16 cellular contexts compared by ENCODE assay signal in genomic region chr6:150252714-150253444, GRCh38.
A peak's percentile ranks its signal among the peaks of the same experiment; 100 is the strongest.
DNase-seq lines count a peak whose midpoint lies in the region; ATAC-seq and TF ChIP-seq lines count a peak whose summit lies in the region.
"Had no signal": no experiment of that assay in that cellular context is flagged by ENCODE, and none has a peak within 500 bp of the region (broad histone marks: within the 10 kb centered on the region; RNA-seq: fewer than 3 reads in every experiment).

No MANE protein-coding gene starts in this region.

- dilution Hi-C loops in IMR-90 (cut with HindIII; ENCODE audit: low sequenced_read_pairs, unreplicated experiment), result no loop called here
- dilution Hi-C loops in mammary epithelial cell (cut with HindIII; ENCODE audit: low sequenced_read_pairs), result no loop called here

- TF ChIP-seq CTCF in IMR-90 (conservative IDR thresholded peaks at IDR 0.05; ENCODE audit: low read depth, low read length) (no peak), mammary epithelial cell (conservative IDR thresholded peaks at IDR 0.05 in 1 of 2, IDR thresholded peaks at IDR 0.05 in 1 of 2; ENCODE audit: extremely low read depth in 1 of 2, insufficient read depth in 1 of 2, low read depth in 1 of 2, low read length in 2 of 2) (no peak)

- H3K79me1 ChIP-seq in IMR-90 (ENCODE audit: low read depth in 1 of 2, low read length in 2 of 2), result no peaks in the 10 kb centered on the region

- H4K20me1 ChIP-seq in IMR-90 (ENCODE audit: insufficient read depth, low read length) (no peaks in the 10 kb centered on the region), mammary epithelial cell (ENCODE audit: insufficient read depth, low read length) (no peaks in the 10 kb centered on the region)

- WGBS in IMR-90 (ENCODE audit: extremely low coverage in 2 of 2, insufficient read length in 1 of 2), 2 experiments, result 80% methylated on average over 1 of the region's 6 CpGs; no CpG with 5 or more reads in 1 of the 2 experiments
- WGBS in mammary epithelial cell (ENCODE audit: low coverage, missing lambda C conversion rate), result 83% methylated on average over 6 of the region's 6 CpGs

- no peak overlapping the region for H3K23ac ChIP-seq in IMR-90 (ENCODE audit: low read depth, low read length)

- H3K4ac ChIP-seq in IMR-90 (ENCODE audit: low read depth, low read length), result no peak overlapping the region

- H4K5ac ChIP-seq in IMR-90 (ENCODE audit: low read depth, low read length), result no peak overlapping the region

- no peak overlapping the region for H2BK20ac ChIP-seq in IMR-90 (ENCODE audit: low read depth, low read length)

- H3K56ac ChIP-seq in IMR-90 (ENCODE audit: extremely low read depth, insufficient read depth, low read length), result no peak overlapping the region

- peak; percentile 73 for ATAC-seq in activated CD4-positive, alpha-beta T cell treated with anti-CD3 and anti-CD28 coated beads for 36 hours
- ATAC-seq in IMR-90 (ENCODE audit: low read depth) (no peak), GM18505 (IDR thresholded peaks at IDR 0.05; ENCODE audit: unreplicated experiment) (no peak)
- ATAC-seq in stimulated activated effector memory CD8-positive, alpha-beta T cell treated with anti-CD3 and anti-CD28 coated beads, Interleukin-12 subunit alpha, Interleukin-12 subunit beta, amount 100 ng/mL, for 72 hours, result peak; percentile 82
- ATAC-seq: Panc1, WTC11 had no signal

- H3K4me3 ChIP-seq in IMR-90 (ENCODE audit: insufficient read depth, low read depth, low read length) (no peak overlapping the region), mammary epithelial cell (replicated peaks in 1 of 3; ENCODE audit: insufficient read depth in 1 of 3, low read depth in 2 of 3, low read length in 3 of 3) (no peak overlapping the region)
- H3K4me3 ChIP-seq: esophagus squamous epithelium had no signal

- POLR2A ChIA-PET in activated CD4-positive, alpha-beta T cell treated with anti-CD3 and anti-CD28 coated beads for 36 hours (lab: Charles Lee), result no interaction called here
- POLR2A ChIA-PET in IMR-90 (lab: Charles Lee; ENCODE audit: unreplicated experiment), result no interaction called here

- no peak overlapping the region for H2AK9ac ChIP-seq in IMR-90 (replicated peaks; ENCODE audit: low read depth, low read length, poor library complexity)

- peaks cover 19% of the 10 kb centered on the region for H3K79me2 ChIP-seq in mammary epithelial cell (ENCODE audit: insufficient read depth, low read length)

- H4K91ac ChIP-seq in IMR-90 (ENCODE audit: insufficient read depth, low read depth, low read length), result no peak overlapping the region

- H3K4me2 ChIP-seq in IMR-90 (ENCODE audit: low read depth, low read length) (no peak overlapping the region), mammary epithelial cell (ENCODE audit: insufficient read depth, low read depth, low read length) (no peak overlapping the region)

- H3K9me3 ChIP-seq in IMR-90 (ENCODE audit: control insufficient read depth, insufficient read depth, low read length) (no peaks in the 10 kb centered on the region; the same call in 1 of the 2 replicates), mammary epithelial cell (replicated peaks; ENCODE audit: insufficient read depth, low read length) (no peaks in the 10 kb centered on the region)

- H3K27ac ChIP-seq in IMR-90 (ENCODE audit: insufficient read depth, low read length) (no peak overlapping the region), mammary epithelial cell (ENCODE audit: insufficient read depth, low read depth, low read length) (peak overlapping the region; percentile 99)
- H3K27ac ChIP-seq: esophagus squamous epithelium had no signal

- no peak for TF ChIP-seq POLR2A in IMR-90 (IDR thresholded peaks at IDR 0.05; ENCODE audit: low read depth, low read length)
- no peak for TF ChIP-seq POLR2A in GM18505 (IDR thresholded peaks at IDR 0.05; ENCODE audit: borderline replicate concordance, extremely low read depth, insufficient read depth, insufficient read length)

- H2BK120ac ChIP-seq in IMR-90 (ENCODE audit: low read depth, low read length), result no peak overlapping the region

- no TSS peak for BruUV-seq in IMR-90 (replicated peaks; lab: Mats Ljungman, UMichigan)
- BruUV-seq in mammary epithelial cell (replicated peaks; lab: Mats Ljungman, UMichigan), result no TSS peak

- H3K4me3 Mint-ChIP-seq in activated CD4-positive, alpha-beta T cell treated with anti-CD3 and anti-CD28 coated beads for 36 hours, result no peak overlapping the region
- H3K4me3 Mint-ChIP-seq in stimulated activated effector memory CD8-positive, alpha-beta T cell treated with anti-CD3 and anti-CD28 coated beads, Interleukin-12 subunit alpha, Interleukin-12 subunit beta, amount 100 ng/mL, for 72 hours, result no peak overlapping the region
- H3K4me3 Mint-ChIP-seq: immature natural killer cell, WTC11 had no signal

- H3K27me3 ChIP-seq in IMR-90 (ENCODE audit: control insufficient read depth, insufficient read depth, low read length) (no peaks in the 10 kb centered on the region; the same call in 1 of the 2 replicates), mammary epithelial cell (ENCODE audit: insufficient read depth, low read length) (no peaks in the 10 kb centered on the region)

- intact Hi-C loops in activated CD4-positive, alpha-beta T cell treated with anti-CD3 and anti-CD28 coated beads for 36 hours (cut with DNase I, micrococcal nuclease), result loop anchor here in 1 of 2 experiments (1.0 kb wide), 1 partner anchor 12 kb away; no protein-coding TSS in a partner anchor
- intact Hi-C loops in IMR-90 (cut with micrococcal nuclease), result no loop called here
- intact Hi-C loops in mammary epithelial cell (cut with micrococcal nuclease), result no loop called here

- H2BK5ac ChIP-seq in IMR-90 (ENCODE audit: low read depth, low read length, poor library complexity, severe bottlenecking), result no peak overlapping the region

- H3K27ac Mint-ChIP-seq in activated CD4-positive, alpha-beta T cell treated with anti-CD3 and anti-CD28 coated beads for 36 hours, result no peak overlapping the region
- no peak overlapping the region for H3K27ac Mint-ChIP-seq in stimulated activated effector memory CD8-positive, alpha-beta T cell treated with anti-CD3 and anti-CD28 coated beads, Interleukin-12 subunit alpha, Interleukin-12 subunit beta, amount 100 ng/mL, for 72 hours
- H3K27ac Mint-ChIP-seq: immature natural killer cell, WTC11 had no signal

- H4K8ac ChIP-seq in IMR-90 (ENCODE audit: low read depth in 2 of 2, low read length in 2 of 2), result no peak overlapping the region

- CTCF ChIA-PET in activated CD4-positive, alpha-beta T cell treated with anti-CD3 and anti-CD28 coated beads for 36 hours (lab: Charles Lee), result no interaction called here
- CTCF ChIA-PET in IMR-90 (lab: Yijun Ruan, JAX) (no interaction called here), mammary epithelial cell (lab: Charles Lee; ENCODE audit: low non-redundant PET) (no interaction called here)

- H3K9ac ChIP-seq in IMR-90 (ENCODE audit: low read depth, low read length) (no peak overlapping the region), mammary epithelial cell (ENCODE audit: insufficient read depth, low read length) (no peak overlapping the region)

- no peak for TF ChIP-seq RAD21 in IMR-90 (IDR thresholded peaks at IDR 0.05; ENCODE audit: low read length)

- H3K14ac ChIP-seq in IMR-90 (replicated peaks; ENCODE audit: low read depth, low read length), result no peak overlapping the region

- H2BK15ac ChIP-seq in IMR-90 (ENCODE audit: low read depth, low read length), result no peak overlapping the region

- H3K9me1 ChIP-seq in IMR-90 (ENCODE audit: insufficient read depth, low read length), result no peaks in the 10 kb centered on the region

- H3K4me1 ChIP-seq in IMR-90 (ENCODE audit: control insufficient read depth, insufficient read depth, low read length) (peaks cover 12% of the 10 kb centered on the region), mammary epithelial cell (ENCODE audit: insufficient read depth, low read length) (peaks cover 74% of the 10 kb centered on the region)

- in situ Hi-C loops in IMR-90 (cut with MboI; ENCODE audit: low sequenced_read_pairs), result no loop called here
- in situ Hi-C loops in mammary epithelial cell (cut with MboI; ENCODE audit: low sequenced_read_pairs in 2 of 2), result no loop called here

- no peak overlapping the region for H3K18ac ChIP-seq in IMR-90 (ENCODE audit: low read depth, low read length)

- DNase-seq in activated CD4-positive, alpha-beta T cell treated with anti-CD3 and anti-CD28 coated beads for 36 hours, result peak; percentile 21
- no peak for DNase-seq in activated CD4-positive, alpha-beta T cell treated with anti-CD3 and anti-CD28 coated beads for 4 hours
- peak; percentile 26 for DNase-seq in IMR-90
- DNase-seq in mammary epithelial cell, result peak; percentile 84
- DNase-seq in stimulated activated effector memory CD8-positive, alpha-beta T cell treated with anti-CD3 and anti-CD28 coated beads, Interleukin-12 subunit alpha, Interleukin-12 subunit beta, amount 100 ng/mL, for 72 hours (ENCODE audit: low spot score in 2 of 2), result peak in 1 of 2 donors; percentile 57
- no peak for DNase-seq in SIG-M5 (lab: John Stamatoyannopoulos, UW)
- no peak for DNase-seq in T-helper 9 cell
- DNase-seq: DND-41; esophagus squamous epithelium; immature natural killer cell; KG1; stimulated activated CD4-positive, alpha-beta T cell treated with anti-CD3 and anti-CD28 coated beads, Interleukin-15, amount 100 ng/mL, for 24 hours; stimulated activated naive CD4-positive, alpha-beta T cell had no signal

- no peaks in the 10 kb centered on the region for H3K36me3 ChIP-seq in IMR-90 (ENCODE audit: control insufficient read depth, insufficient read depth, low read length)
- H3K36me3 ChIP-seq in mammary epithelial cell (ENCODE audit: insufficient read depth, low read length), result no peaks in the 10 kb centered on the region
- H3K36me3 ChIP-seq: esophagus squamous epithelium had no signal

- H3K9me3 Mint-ChIP-seq in activated CD4-positive, alpha-beta T cell treated with anti-CD3 and anti-CD28 coated beads for 36 hours (ENCODE audit: low read depth), result peaks cover 12% of the 10 kb centered on the region
- H3K9me3 Mint-ChIP-seq in stimulated activated effector memory CD8-positive, alpha-beta T cell treated with anti-CD3 and anti-CD28 coated beads, Interleukin-12 subunit alpha, Interleukin-12 subunit beta, amount 100 ng/mL, for 72 hours, result peaks cover 9% of the 10 kb centered on the region

- H3K36me3 Mint-ChIP-seq in activated CD4-positive, alpha-beta T cell treated with anti-CD3 and anti-CD28 coated beads for 36 hours (ENCODE audit: low read depth), result no peaks in the 10 kb centered on the region
- no peaks in the 10 kb centered on the region for H3K36me3 Mint-ChIP-seq in stimulated activated effector memory CD8-positive, alpha-beta T cell treated with anti-CD3 and anti-CD28 coated beads, Interleukin-12 subunit alpha, Interleukin-12 subunit beta, amount 100 ng/mL, for 72 hours
- H3K36me3 Mint-ChIP-seq: immature natural killer cell, WTC11 had no signal

- H2AK5ac ChIP-seq in IMR-90 (ENCODE audit: low read depth, low read length), result no peak overlapping the region

- H2AFZ ChIP-seq in IMR-90 (replicated peaks; ENCODE audit: low read length, poor library complexity) (no peak overlapping the region), mammary epithelial cell (ENCODE audit: low read depth, low read length) (no peak overlapping the region)

- peaks cover 30% of the 10 kb centered on the region for H3K4me1 Mint-ChIP-seq in activated CD4-positive, alpha-beta T cell treated with anti-CD3 and anti-CD28 coated beads for 36 hours
- peaks cover 38% of the 10 kb centered on the region for H3K4me1 Mint-ChIP-seq in stimulated activated effector memory CD8-positive, alpha-beta T cell treated with anti-CD3 and anti-CD28 coated beads, Interleukin-12 subunit alpha, Interleukin-12 subunit beta, amount 100 ng/mL, for 72 hours
- H3K4me1 Mint-ChIP-seq: immature natural killer cell had no signal

- H3K27me3 Mint-ChIP-seq in activated CD4-positive, alpha-beta T cell treated with anti-CD3 and anti-CD28 coated beads for 36 hours, result peaks cover 39% of the 10 kb centered on the region

Comparison
In these comparisons a context has a peak if more than half of its experiments do, and no peak if none do; other contexts are left out.
1. DNase-seq: peak in activated CD4-positive, alpha-beta T cell treated with anti-CD3 and anti-CD28 coated beads for 36 hours (single experiment), IMR-90 (single experiment) and mammary epithelial cell (single experiment); none in activated CD4-positive, alpha-beta T cell treated with anti-CD3 and anti-CD28 coated beads for 4 hours (0 of 2), SIG-M5 (single experiment) and T-helper 9 cell (single experiment).
2. ATAC-seq: peak in activated CD4-positive, alpha-beta T cell treated with anti-CD3 and anti-CD28 coated beads for 36 hours (single experiment) and stimulated activated effector memory CD8-positive, alpha-beta T cell treated with anti-CD3 and anti-CD28 coated beads, Interleukin-12 subunit alpha, Interleukin-12 subunit beta, amount 100 ng/mL, for 72 hours (single experiment); none in IMR-90 (single experiment) and GM18505 (single experiment).